In the genomic region with DNA sequence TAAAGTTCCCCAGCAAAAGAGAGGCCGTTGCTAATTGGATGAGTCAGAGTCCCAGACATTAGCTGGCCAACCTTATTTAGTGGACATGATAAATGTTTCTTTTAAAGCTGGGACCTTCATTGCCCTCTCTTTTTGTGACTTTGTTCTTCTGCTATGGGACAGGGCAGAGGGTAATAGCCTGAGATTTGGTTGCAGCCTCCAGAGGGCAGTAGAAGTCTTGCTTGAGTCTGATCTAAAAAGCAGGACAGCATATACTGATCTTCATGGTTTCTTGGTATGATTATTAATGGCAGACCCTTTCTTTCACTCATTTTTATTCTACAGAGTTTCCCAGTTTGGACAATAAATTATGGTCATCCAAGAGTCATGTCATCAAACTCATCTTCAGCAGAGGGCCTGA, we compare ENCODE assay signal across 12 cellular contexts. TPM values are rescaled to one million over a fixed set of nuclear protein-coding genes. Genes with fewer than 3 reads are reported as not detected.
DNase-seq lines count a peak whose midpoint lies in the region; ATAC-seq, FAIRE-seq and TF ChIP-seq lines count a peak whose summit lies in the region.
"Had no signal": no experiment of that assay in that cellular context is flagged by ENCODE, and none has a peak within 500 bp of the region (broad histone marks: within the 10 kb centered on the region; RNA-seq: fewer than 3 reads in every experiment).

No MANE protein-coding gene starts in this region.

- H3K27me3 Mint-ChIP-seq in activated CD4-positive, alpha-beta memory T cell treated with anti-CD3 and anti-CD28 coated beads for 36 hours = peaks cover 13% of the 10 kb centered on the region

- no peak overlapping the region for H2AFZ ChIP-seq in HepG2 (ENCODE audit: low read length)
- H2AFZ ChIP-seq: parathyroid adenoma had no signal

- TF ChIP-seq CTCF in GM13977 (IDR thresholded peaks at IDR 0.05; ENCODE audit: extremely low read depth, insufficient read depth, missing control alignments) = peak; percentile 64
- peak; percentile 31; the same call in 1 of the 2 replicates for TF ChIP-seq CTCF in HepG2 (CRISPR knock-in tag; IDR thresholded peaks at IDR 0.05)

- H3K4me2 ChIP-seq in HepG2 (ENCODE audit: low read depth, low read length) = no peak overlapping the region

- no TSS peak for BruUV-seq in HepG2 (replicated peaks; lab: Mats Ljungman, UMichigan)

- H3K9me3 ChIP-seq in HepG2 (ENCODE audit: low read length) = no peaks in the 10 kb centered on the region

- H3K4me3 Mint-ChIP-seq in activated CD4-positive, alpha-beta memory T cell treated with anti-CD3 and anti-CD28 coated beads for 36 hours = no peak overlapping the region

- TF ChIP-seq EP300 in HepG2 (IDR thresholded peaks at IDR 0.05; ENCODE audit: low read depth in 2 of 2, low read length in 2 of 2) (no peak), HepG2 (CRISPR knock-in tag; IDR thresholded peaks at IDR 0.05; ENCODE audit: borderline replicate concordance) (no peak)

- FAIRE-seq in HepG2 (lab: Jason Lieb, UNC) = peak; percentile 36

- 6% methylated on average over 1 of the region's 1 CpG for WGBS in HepG2 (ENCODE audit: low lambda C conversion rate)

- no peaks in the 10 kb centered on the region for H3K4me1 Mint-ChIP-seq in activated CD4-positive, alpha-beta memory T cell treated with anti-CD3 and anti-CD28 coated beads for 36 hours (ENCODE audit: low read depth)

- H3K27ac ChIP-seq in HepG2 (ENCODE audit: extremely low read length, insufficient read depth, low read length) = no peak overlapping the region
- H3K27ac ChIP-seq: parathyroid adenoma had no signal

- H3K9me3 Mint-ChIP-seq in activated CD4-positive, alpha-beta memory T cell treated with anti-CD3 and anti-CD28 coated beads for 36 hours = no peaks in the 10 kb centered on the region

- no peaks in the 10 kb centered on the region for H3K36me3 ChIP-seq in HepG2 (replicated peaks in 1 of 2; ENCODE audit: control insufficient read depth in 1 of 2, insufficient read depth in 2 of 2, low read length in 2 of 2)

- no peaks in the 10 kb centered on the region for H4K20me1 ChIP-seq in HepG2 (ENCODE audit: insufficient read depth, low read length)

- no peak overlapping the region for H3K27ac Mint-ChIP-seq in activated CD4-positive, alpha-beta memory T cell treated with anti-CD3 and anti-CD28 coated beads for 36 hours

- H3K79me2 ChIP-seq in HepG2 (ENCODE audit: insufficient read depth, low read length) = no peaks in the 10 kb centered on the region
- H3K79me2 ChIP-seq: parathyroid adenoma had no signal

- CTCF ChIA-PET in activated CD4-positive, alpha-beta memory T cell treated with anti-CD3 and anti-CD28 coated beads for 36 hours (lab: Charles Lee) = interaction anchor here (0.7 to 1.4 kb wide), 2 partner anchors 188 to 384 kb away, joined by 3 read pairs; no protein-coding TSS in a partner anchor
- CTCF ChIA-PET in HepG2 (lab: Yijun Ruan, JAX; ENCODE audit: low intra/inter-chr PET ratio, low total read pairs) = interaction anchor here (2.5 kb wide), 1 partner anchor 384 kb away, joined by 7 read pairs; no protein-coding TSS in a partner anchor

- no peak overlapping the region for H3K9ac ChIP-seq in HepG2 (ENCODE audit: insufficient read depth, low read depth, low read length)
- H3K9ac ChIP-seq: parathyroid adenoma had no signal

- ATAC-seq in HepG2 (peak; percentile 60), HG03342 (IDR thresholded peaks at IDR 0.05; ENCODE audit: unreplicated experiment) (no peak)

- no peaks in the 10 kb centered on the region for H3K36me3 Mint-ChIP-seq in activated CD4-positive, alpha-beta memory T cell treated with anti-CD3 and anti-CD28 coated beads for 36 hours

- no peaks in the 10 kb centered on the region for H3K4me1 ChIP-seq in HepG2 (ENCODE audit: insufficient read depth, low read length)
- H3K4me1 ChIP-seq: parathyroid adenoma had no signal

- DNase-seq in DMS 273 (lab: John Stamatoyannopoulos, UW; ENCODE audit: unreplicated experiment) = peak; percentile 5
- no peak for DNase-seq in DMS 273 treated with DMSO at 0.1 percent for 48 hours (lab: John Stamatoyannopoulos, UW)
- DNase-seq in GM13977 (ENCODE audit: low spot score) = no peak
- peak; percentile 23 for DNase-seq in activated CD4-positive, alpha-beta memory T cell treated with anti-CD3 and anti-CD28 coated beads for 36 hours
- DNase-seq in HepG2 (ENCODE audit: low spot score) = no peak
- no peak for DNase-seq in mesenteric fat pad (ENCODE audit: low spot score)
- DNase-seq in DMS114 treated with DMSO at 0.1 percent for 48 hours (lab: John Stamatoyannopoulos, UW; ENCODE audit: unreplicated experiment) = no peak
- DNase-seq: 8988T, aorta, hypothalamus had no signal

- no peak for TF ChIP-seq RAD21 in HepG2 (CRISPR knock-in tag; IDR thresholded peaks at IDR 0.05)

- H3K27me3 ChIP-seq in HepG2 (ENCODE audit: control insufficient read depth in 1 of 2, insufficient read depth in 2 of 2, low read length in 2 of 2) = peaks cover 0 to 10% of the 10 kb centered on the region in 2 experiments; a peak in 2 of 5 replicates

- POLR2A ChIA-PET in activated CD4-positive, alpha-beta memory T cell treated with anti-CD3 and anti-CD28 coated beads for 36 hours (lab: Charles Lee) = no interaction called here
- POLR2A ChIA-PET in HepG2 (lab: Yijun Ruan, JAX) = no interaction called here

- in situ Hi-C loops in GM13977 (cut with MboI; ENCODE audit: low pct_unique_long_range_greater_than_20kb, low sequenced_read_pairs, unreplicated experiment) = loop anchor here (10.0 kb wide), 1 partner anchor 385 kb away; no protein-coding TSS in a partner anchor
- in situ Hi-C loops in HepG2 (cut with HindIII; ENCODE audit: extremely low pct_ligation_motif_present, low pct_unique_long_range_greater_than_20kb) = no loop called here

- intact Hi-C loops in activated CD4-positive, alpha-beta memory T cell treated with anti-CD3 and anti-CD28 coated beads for 36 hours (cut with micrococcal nuclease) = loop anchor here (5.0 kb wide), 1 partner anchor 208 kb away; no protein-coding TSS in a partner anchor
- intact Hi-C loops in HepG2 (cut with micrococcal nuclease; ENCODE audit: unreplicated experiment) = loop anchor here (5.0 to 10.0 kb wide), 3 partner anchors 208 to 507 kb away; partner anchors contain the start of genes KIAA1143 and KIF15

- no peak for TF ChIP-seq POLR2A in HepG2 (IDR thresholded peaks at IDR 0.05; ENCODE audit: insufficient read depth in 1 of 2, low read depth in 2 of 2, low read length in 2 of 2)

- H3K4me3 ChIP-seq in HepG2 (replicated peaks in 1 of 3; ENCODE audit: insufficient read depth in 1 of 3, low read depth in 2 of 3, low read length in 3 of 3) = no peak overlapping the region

RNA-seq across cellular contexts. Expression of gene ZKSCAN7, which starts 25.1 kb away (rescaled TPM):
- 1 to 10 TPM; 1.3 to 1.7 TPM for total RNA-seq in activated CD4-positive, alpha-beta memory T cell treated with anti-CD3 and anti-CD28 coated beads for 36 hours
- total RNA-seq in HepG2 (2016; rRNA removed; fragmentation: Illumina TruSeq; extraction: Trizol) (3.3 and 3.8 TPM in 2 replicates), mesenteric fat pad (2.7 TPM)
- total RNA-seq in HepG2 (2016; cell fraction: cytosol; rRNA removed; fragmentation: Illumina TruSeq; extraction: Trizol; ENCODE audit: low read depth) = 1.0 and 1.1 TPM in 2 replicates
- 3.2 and 3.9 TPM in 2 replicates for total RNA-seq in HepG2 (2016; cell fraction: insoluble cytoplasmic fraction; rRNA removed; fragmentation: Illumina TruSeq; extraction: Trizol)
- total RNA-seq in HepG2 (2016; cell fraction: membrane; rRNA removed; fragmentation: Illumina TruSeq; extraction: Trizol) = 1.5 and 1.8 TPM in 2 replicates
- total RNA-seq in HepG2 (2016; cell fraction: nucleus; rRNA removed; fragmentation: Illumina TruSeq; extraction: Trizol) = 6.5 and 7.5 TPM in 2 replicates
- polyA plus RNA-seq in HepG2 (2011; rRNA removed) = 2.3 and 3.5 TPM in 2 replicates
- polyA plus RNA-seq in HepG2 (2011; cell fraction: cytosol; rRNA removed) = 2.3 and 2.4 TPM in 2 replicates
- polyA plus RNA-seq in HepG2 (2011; cell fraction: nucleus; rRNA removed) = 5.4 and 6.9 TPM in 2 replicates
- 1.1 and 1.4 TPM in 2 replicates for polyA plus RNA-seq in HepG2 (2012)
- 0.37 and 0.38 TPM in 2 replicates for polyA plus RNA-seq in HepG2 (2016; cell fraction: cytosol; fragmentation: Illumina TruSeq; extraction: Trizol; ENCODE audit: low read depth)
- polyA plus RNA-seq in HepG2 (2016; cell fraction: insoluble cytoplasmic fraction; fragmentation: Illumina TruSeq; extraction: Trizol; ENCODE audit: low read depth) = 1.8 and 2.4 TPM in 2 replicates
- 0.55 and 0.88 TPM in 2 replicates for polyA plus RNA-seq in HepG2 (2016; cell fraction: membrane; fragmentation: Illumina TruSeq; extraction: Trizol; ENCODE audit: low read depth)
- 6.0 and 7.0 TPM in 2 replicates for polyA plus RNA-seq in HepG2 (2016; cell fraction: nucleus; fragmentation: Illumina TruSeq; extraction: Trizol; ENCODE audit: insufficient read depth, low read depth)
- polyA minus RNA-seq in HepG2 (2011; rRNA and poly(A)+ RNA removed; ENCODE audit: low replicate concordance) = 2.6 TPM in 1 of 2 replicates, not detected in the other
- 2.1 and 2.2 TPM in 2 replicates for polyA minus RNA-seq in HepG2 (2011; cell fraction: cytosol; rRNA and poly(A)+ RNA removed)
- polyA minus RNA-seq in HepG2 (2011; cell fraction: nucleus; rRNA and poly(A)+ RNA removed) = 7.1 and 8.8 TPM in 2 replicates

RNA-seq across cellular contexts. Expression of gene ZNF445, which starts 52.5 kb away (rescaled TPM):
- total RNA-seq in activated CD4-positive, alpha-beta memory T cell treated with anti-CD3 and anti-CD28 coated beads for 36 hours = 10 to 100 TPM; 16.6 to 18.7 TPM
- total RNA-seq in HepG2 (2016; rRNA removed; fragmentation: Illumina TruSeq; extraction: Trizol) = 10.3 and 11.8 TPM in 2 replicates
- total RNA-seq in HepG2 (2016; cell fraction: cytosol; rRNA removed; fragmentation: Illumina TruSeq; extraction: Trizol; ENCODE audit: low read depth) = 4.8 and 8.2 TPM in 2 replicates
- 10.6 and 11.9 TPM in 2 replicates for total RNA-seq in HepG2 (2016; cell fraction: insoluble cytoplasmic fraction; rRNA removed; fragmentation: Illumina TruSeq; extraction: Trizol)
- 3.9 and 4.0 TPM in 2 replicates for total RNA-seq in HepG2 (2016; cell fraction: membrane; rRNA removed; fragmentation: Illumina TruSeq; extraction: Trizol)
- total RNA-seq in HepG2 (2016; cell fraction: nucleus; rRNA removed; fragmentation: Illumina TruSeq; extraction: Trizol) = 12.8 and 14.4 TPM in 2 replicates
- 4.4 and 5.3 TPM in 2 replicates for polyA plus RNA-seq in HepG2 (2011; rRNA removed)
- 1.9 and 2.2 TPM in 2 replicates for polyA plus RNA-seq in HepG2 (2011; cell fraction: cytosol; rRNA removed)
- 10.1 and 12.2 TPM in 2 replicates for polyA plus RNA-seq in HepG2 (2011; cell fraction: nucleus; rRNA removed)
- polyA plus RNA-seq in HepG2 (2012) = 4.4 and 5.3 TPM in 2 replicates
- polyA plus RNA-seq in HepG2 (2016; cell fraction: cytosol; fragmentation: Illumina TruSeq; extraction: Trizol; ENCODE audit: low read depth) = 0.20 TPM in 2 replicates
- polyA plus RNA-seq in HepG2 (2016; cell fraction: insoluble cytoplasmic fraction; fragmentation: Illumina TruSeq; extraction: Trizol; ENCODE audit: low read depth) = 4.7 TPM in 2 replicates
- polyA plus RNA-seq in HepG2 (2016; cell fraction: membrane; fragmentation: Illumina TruSeq; extraction: Trizol; ENCODE audit: low read depth) = 0.71 and 0.95 TPM in 2 replicates
- 22.5 and 25.6 TPM in 2 replicates for polyA plus RNA-seq in HepG2 (2016; cell fraction: nucleus; fragmentation: Illumina TruSeq; extraction: Trizol; ENCODE audit: insufficient read depth, low read depth)
- polyA minus RNA-seq in HepG2 (2011; rRNA and poly(A)+ RNA removed; ENCODE audit: low replicate concordance) = 12.7 and 16.2 TPM in 2 replicates
- 5.2 and 5.8 TPM in 2 replicates for polyA minus RNA-seq in HepG2 (2011; cell fraction: cytosol; rRNA and poly(A)+ RNA removed)
- polyA minus RNA-seq in HepG2 (2011; cell fraction: nucleus; rRNA and poly(A)+ RNA removed) = 19.8 and 20.3 TPM in 2 replicates
- total RNA-seq in mesenteric fat pad = 13.4 TPM

RNA-seq across cellular contexts. Expression of gene ZNF660, which starts 54.8 kb away (rescaled TPM):
- under 1 TPM; 0.07 to 0.10 TPM for total RNA-seq in activated CD4-positive, alpha-beta memory T cell treated with anti-CD3 and anti-CD28 coated beads for 36 hours
- total RNA-seq in HepG2 (2016; rRNA removed; fragmentation: Illumina TruSeq; extraction: Trizol) (3.3 and 6.1 TPM in 2 replicates), mesenteric fat pad (4.8 TPM)
- total RNA-seq in HepG2 (2016; cell fraction: cytosol; rRNA removed; fragmentation: Illumina TruSeq; extraction: Trizol; ENCODE audit: low read depth) = 0.71 and 0.79 TPM in 2 replicates
- 3.7 and 5.4 TPM in 2 replicates for total RNA-seq in HepG2 (2016; cell fraction: insoluble cytoplasmic fraction; rRNA removed; fragmentation: Illumina TruSeq; extraction: Trizol)
- total RNA-seq in HepG2 (2016; cell fraction: membrane; rRNA removed; fragmentation: Illumina TruSeq; extraction: Trizol) = 1.3 and 1.5 TPM in 2 replicates
- total RNA-seq in HepG2 (2016; cell fraction: nucleus; rRNA removed; fragmentation: Illumina TruSeq; extraction: Trizol) = 6.2 and 6.7 TPM in 2 replicates
- 0.91 and 1.1 TPM in 2 replicates for polyA plus RNA-seq in HepG2 (2011; rRNA removed)
- polyA plus RNA-seq in HepG2 (2011; cell fraction: cytosol; rRNA removed) = 0.30 and 0.54 TPM in 2 replicates
- 0.95 and 1.1 TPM in 2 replicates for polyA plus RNA-seq in HepG2 (2011; cell fraction: nucleus; rRNA removed)
- 0.59 and 1.0 TPM in 2 replicates for polyA plus RNA-seq in HepG2 (2012)
- 0.09 and 0.16 TPM in 2 replicates for polyA plus RNA-seq in HepG2 (2016; cell fraction: cytosol; fragmentation: Illumina TruSeq; extraction: Trizol; ENCODE audit: low read depth)
- 2.3 and 2.7 TPM in 2 replicates for polyA plus RNA-seq in HepG2 (2016; cell fraction: insoluble cytoplasmic fraction; fragmentation: Illumina TruSeq; extraction: Trizol; ENCODE audit: low read depth)
- 0.27 and 0.35 TPM in 2 replicates for polyA plus RNA-seq in HepG2 (2016; cell fraction: membrane; fragmentation: Illumina TruSeq; extraction: Trizol; ENCODE audit: low read depth)
- polyA plus RNA-seq in HepG2 (2016; cell fraction: nucleus; fragmentation: Illumina TruSeq; extraction: Trizol; ENCODE audit: insufficient read depth, low read depth) = 3.5 and 4.2 TPM in 2 replicates
- polyA minus RNA-seq in HepG2 (2011; rRNA and poly(A)+ RNA removed; ENCODE audit: low replicate concordance) = 2.8 TPM in 1 of 2 replicates, not detected in the other
- polyA minus RNA-seq in HepG2 (2011; cell fraction: cytosol; rRNA and poly(A)+ RNA removed) = 0.79 and 1.1 TPM in 2 replicates
- polyA minus RNA-seq in HepG2 (2011; cell fraction: nucleus; rRNA and poly(A)+ RNA removed) = 7.6 and 9.9 TPM in 2 replicates

Comparison
In these comparisons a context has a peak if more than half of its experiments do, and no peak if none do; other contexts are left out.
1. DNase-seq: peak in DMS 273 (single experiment) and activated CD4-positive, alpha-beta memory T cell treated with anti-CD3 and anti-CD28 coated beads for 36 hours (single experiment); none in DMS 273 treated with DMSO at 0.1 percent for 48 hours (single experiment), GM13977 (single experiment), HepG2 (single experiment), mesenteric fat pad (single experiment) and DMS114 treated with DMSO at 0.1 percent for 48 hours (single experiment).